In genomic region chr1:117648015-117648414, GRCh38 we compare ENCODE assay signal across 24 cellular contexts.
"Had no signal": no experiment of that assay in that cellular context is flagged by ENCODE, and none has a peak within 500 bp of the region (broad histone marks: within the 10 kb centered on the region; RNA-seq: fewer than 3 reads in every experiment).

No MANE protein-coding gene starts in this region.

- DNase-seq: occipital lobe; ovary; posterior cingulate gyrus; psoas muscle; right cardiac atrium; right lobe of liver; sigmoid colon; small intestine; stimulated activated CD4-positive, alpha-beta T cell treated with anti-CD3 and anti-CD28 coated beads, Interleukin-15, amount 100 ng/mL, for 24 hours; stimulated activated CD4-positive, alpha-beta T cell treated with anti-CD3 and anti-CD28 coated beads, Interleukin-2, amount 100 ng/mL, for 24 hours; stimulated activated CD4-positive, alpha-beta T cell treated with anti-CD3 and anti-CD28 coated beads, Interleukin-2, amount 100 ng/mL, for 48 hours; stimulated activated CD4-positive, alpha-beta T cell treated with anti-CD3 and anti-CD28 coated beads, Interleukin-4, amount 100 ng/mL, for 24 hours; stimulated activated naive B cell treated with anti-CD40 and anti-IgM and Interleukin-4, amounts not matched to agents 10 μg/mL and 1 μg/mL and 100 μg/mL, for 72 hours; stimulated activated naive CD4-positive, alpha-beta T cell treated with Interleukin-2 at 50 U/mL for 16 hours; stomach; thyroid gland; trophoblast cell; upper lobe of left lung had no signal

- H3K4me1 Mint-ChIP-seq: nephron had no signal

- ATAC-seq: psoas muscle; right cardiac atrium; right lobe of liver; stimulated activated effector memory CD8-positive, alpha-beta T cell treated with anti-CD3 and anti-CD28 coated beads, Interleukin-12 subunit alpha, Interleukin-12 subunit beta, amount 100 ng/mL, for 72 hours; stimulated activated naive B cell treated with anti-CD40 and anti-IgM and Interleukin-4, amounts not matched to agents 10 μg/mL and 1 μg/mL and 100 μg/mL, for 72 hours had no signal

- FAIRE-seq: small intestine, urothelium cell line had no signal

- H3K36me3 Mint-ChIP-seq: neural progenitor cell had no signal

- H3K27me3 Mint-ChIP-seq: stimulated activated naive B cell treated with anti-CD40 and anti-IgM and Interleukin-4, amounts not matched to agents 10 μg/mL and 1 μg/mL and 100 μg/mL, for 72 hours had no signal

- H3K27ac Mint-ChIP-seq: nephron; neural progenitor cell; progenitor cell of endocrine pancreas; stimulated activated effector memory CD8-positive, alpha-beta T cell treated with anti-CD3 and anti-CD28 coated beads, Interleukin-12 subunit alpha, Interleukin-12 subunit beta, amount 100 ng/mL, for 72 hours; stimulated activated naive CD8-positive, alpha-beta T cell treated with anti-CD3 and anti-CD28 coated beads, Interleukin-15, Interleukin-2, amounts not matched to agents 100 ng/mL and 50 ng/mL, for 24 hours had no signal

- H3K4me3 Mint-ChIP-seq: nephron; neural progenitor cell; stimulated activated effector memory CD8-positive, alpha-beta T cell treated with anti-CD3 and anti-CD28 coated beads, Interleukin-12 subunit alpha, Interleukin-12 subunit beta, amount 100 ng/mL, for 72 hours; stimulated activated naive B cell treated with anti-CD40 and anti-IgM and Interleukin-4, amounts not matched to agents 10 μg/mL and 1 μg/mL and 100 μg/mL, for 72 hours; stimulated activated naive CD8-positive, alpha-beta T cell treated with anti-CD3 and anti-CD28 coated beads, Interleukin-15, Interleukin-2, amounts not matched to agents 100 ng/mL and 50 ng/mL, for 24 hours had no signal

- H3K9me3 Mint-ChIP-seq: nephron; neural progenitor cell; stimulated activated effector memory CD8-positive, alpha-beta T cell treated with anti-CD3 and anti-CD28 coated beads, Interleukin-12 subunit alpha, Interleukin-12 subunit beta, amount 100 ng/mL, for 72 hours; stimulated activated naive CD8-positive, alpha-beta T cell treated with anti-CD3 and anti-CD28 coated beads, Interleukin-15, Interleukin-2, amounts not matched to agents 100 ng/mL and 50 ng/mL, for 24 hours had no signal
